Comparison of ENCODE assay signal across 19 cellular contexts in genomic region chrX:136021903-136022302, GRCh38. TPM values are rescaled to one million over a fixed set of nuclear protein-coding genes. Genes with fewer than 3 reads are reported as not detected.
DNase-seq lines count a peak whose midpoint lies in the region; ATAC-seq lines count a peak whose summit lies in the region.
"Had no signal": no experiment of that assay in that cellular context is flagged by ENCODE, and none has a peak within 500 bp of the region (broad histone marks: within the 10 kb centered on the region; RNA-seq: fewer than 3 reads in every experiment).

No MANE protein-coding gene starts in this region.

- DNase-seq in activated T-cell treated with anti-CD3 and anti-CD28 coated beads, Interleukin-2, amount 50 U/mL, for 72 hours = no peak
- DNase-seq in activated T-cell treated with anti-CD3 and anti-CD28 coated beads, Interleukin-2, amount 50 U/mL, for 1 hour = no peak
- DNase-seq in stimulated activated naive CD8-positive, alpha-beta T cell treated with anti-CD3 and anti-CD28 coated beads, Interleukin-15, amount 100 ng/mL, for 72 hours = no peak
- no peak for DNase-seq in NCI-H187 (lab: John Stamatoyannopoulos, UW)
- DNase-seq in HPDE6-E6E7 (ENCODE audit: extremely low spot score) = no peak
- no peak for DNase-seq in kidney glomerular epithelial cell (lab: John Stamatoyannopoulos, UW)
- DNase-seq: activated T-cell treated with anti-CD3 and anti-CD28 coated beads for 4 hours; anterior cingulate cortex; CD8-positive, alpha-beta memory T cell; HFFc6; NCI-H1105 treated with DMSO at 0.1 percent for 48 hours; NCI-H226; Right ventricle myocardium superior; stimulated activated CD4-positive, alpha-beta T cell treated with anti-CD3 and anti-CD28 coated beads, Interleukin-12 subunit alpha, Interleukin-12 subunit beta, amount 100 ng/mL, for 4 hours; T-helper 2 cell had no signal

- H3K36me3 Mint-ChIP-seq in activated T-cell treated with anti-CD3 and anti-CD28 coated beads, Interleukin-2, amount 50 U/mL, for 72 hours (ENCODE audit: insufficient read depth in 2 of 2) = peaks cover 0 to 3% of the 10 kb centered on the region in 2 donors

- H3K4me3 Mint-ChIP-seq in activated T-cell treated with anti-CD3 and anti-CD28 coated beads, Interleukin-2, amount 50 U/mL, for 72 hours = peak overlapping the region in 1 of 2 donors; percentile 45
- peak overlapping the region in 1 of 2 donors; percentile 13 for H3K4me3 Mint-ChIP-seq in stimulated activated naive CD8-positive, alpha-beta T cell treated with anti-CD3 and anti-CD28 coated beads, Interleukin-15, amount 100 ng/mL, for 72 hours
- H3K4me3 Mint-ChIP-seq: CD8-positive, alpha-beta memory T cell; HFFc6; nephron had no signal

- H3K9me3 Mint-ChIP-seq in activated T-cell treated with anti-CD3 and anti-CD28 coated beads, Interleukin-2, amount 50 U/mL, for 72 hours = no peaks in the 10 kb centered on the region
- H3K9me3 Mint-ChIP-seq in stimulated activated naive CD8-positive, alpha-beta T cell treated with anti-CD3 and anti-CD28 coated beads, Interleukin-15, amount 100 ng/mL, for 72 hours = no peaks in the 10 kb centered on the region
- H3K9me3 Mint-ChIP-seq: CD8-positive, alpha-beta memory T cell; HFFc6 had no signal

- peaks cover 4% of the 10 kb centered on the region for H3K27me3 Mint-ChIP-seq in activated T-cell treated with anti-CD3 and anti-CD28 coated beads, Interleukin-2, amount 50 U/mL, for 72 hours (ENCODE audit: low read depth)
- no peaks in the 10 kb centered on the region for H3K27me3 Mint-ChIP-seq in stimulated activated naive CD8-positive, alpha-beta T cell treated with anti-CD3 and anti-CD28 coated beads, Interleukin-15, amount 100 ng/mL, for 72 hours

- H3K27ac Mint-ChIP-seq in activated T-cell treated with anti-CD3 and anti-CD28 coated beads, Interleukin-2, amount 50 U/mL, for 72 hours = peak overlapping the region; percentile 68
- H3K27ac Mint-ChIP-seq in stimulated activated naive CD8-positive, alpha-beta T cell treated with anti-CD3 and anti-CD28 coated beads, Interleukin-15, amount 100 ng/mL, for 72 hours = peak overlapping the region; percentile 34 to 40
- H3K27ac Mint-ChIP-seq: CD8-positive, alpha-beta memory T cell; HFFc6; nephron had no signal

- ATAC-seq in activated T-cell treated with anti-CD3 and anti-CD28 coated beads, Interleukin-2, amount 50 U/mL, for 72 hours (replicated peaks in 1 of 2) = peak; percentile 36 to 48
- ATAC-seq in HG02610 (IDR thresholded peaks at IDR 0.05; ENCODE audit: unreplicated experiment) (peak; percentile 82), HG03442 (IDR thresholded peaks at IDR 0.05; ENCODE audit: unreplicated experiment) (peak; percentile 67)
- no peak for ATAC-seq in stimulated activated naive CD8-positive, alpha-beta T cell treated with anti-CD3 and anti-CD28 coated beads, Interleukin-15, amount 100 ng/mL, for 72 hours
- ATAC-seq: A549 had no signal

- H3K4me1 Mint-ChIP-seq in activated T-cell treated with anti-CD3 and anti-CD28 coated beads, Interleukin-2, amount 50 U/mL, for 72 hours (ENCODE audit: low read depth) = peaks cover 7% of the 10 kb centered on the region
- H3K4me1 Mint-ChIP-seq in stimulated activated naive CD8-positive, alpha-beta T cell treated with anti-CD3 and anti-CD28 coated beads, Interleukin-15, amount 100 ng/mL, for 72 hours = peaks cover 9% of the 10 kb centered on the region
- H3K4me1 Mint-ChIP-seq: CD8-positive, alpha-beta memory T cell; nephron had no signal

RNA-seq across cellular contexts. Expression of gene SLC9A6, which starts 36.7 kb away (rescaled TPM):
- total RNA-seq in activated T-cell treated with anti-CD3 and anti-CD28 coated beads, Interleukin-2, amount 50 U/mL, for 72 hours = 10 to 100 TPM; 11.4 to 12.2 TPM

RNA-seq across cellular contexts. Expression of gene MMGT1, which starts 48.1 kb away (rescaled TPM):
- 10 to 100 TPM; 20.1 to 21.7 TPM for total RNA-seq in activated T-cell treated with anti-CD3 and anti-CD28 coated beads, Interleukin-2, amount 50 U/mL, for 72 hours
